27 cellular contexts compared by ENCODE assay signal in the genomic region with DNA sequence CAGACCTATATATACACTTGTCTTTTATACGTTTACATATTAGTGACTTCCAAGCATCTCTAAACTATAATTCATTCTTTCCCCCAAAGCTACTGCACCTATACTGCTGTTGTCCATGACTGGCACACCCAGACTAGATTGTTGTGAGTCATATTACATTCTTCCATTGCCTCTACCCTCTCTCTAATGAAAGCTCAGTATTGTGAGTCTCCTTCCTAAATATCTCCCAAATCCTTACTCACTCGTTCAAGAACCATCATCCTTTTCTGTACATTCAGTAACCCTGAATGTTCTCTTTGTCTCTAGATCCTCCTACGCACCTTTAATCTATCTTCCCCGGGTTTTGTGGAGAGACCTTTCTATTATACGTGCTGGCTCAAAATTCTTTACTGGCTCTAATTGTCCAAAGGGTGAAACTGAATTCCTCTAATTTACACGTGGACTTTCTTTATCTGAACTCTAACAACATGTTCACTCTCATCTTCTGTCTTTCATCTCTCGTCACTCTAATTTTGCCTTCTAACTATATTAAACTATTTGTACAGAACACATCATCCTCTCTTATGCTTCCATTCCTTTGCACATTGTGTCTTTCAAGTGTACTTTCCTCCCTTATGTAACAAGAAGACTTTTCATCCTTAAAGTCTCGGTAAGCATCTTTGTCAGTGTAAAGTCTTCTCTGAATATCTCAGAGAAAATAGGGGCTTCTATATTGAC.
"Had no signal": no experiment of that assay in that cellular context is flagged by ENCODE, and none has a peak within 500 bp of the region (broad histone marks: within the 10 kb centered on the region; RNA-seq: fewer than 3 reads in every experiment).

No MANE protein-coding gene starts in this region.

- ATAC-seq: activated T-cell treated with anti-CD3 and anti-CD28 coated beads, Interleukin-2, amount 50 U/mL, for 4 hours; activated T-helper 17 cell treated with anti-CD3 and anti-CD28 coated beads, Interleukin-2, amount 50 U/mL, for 72 hours; Panc1; T-helper 17 cell had no signal

- H3K4me3 ChIP-seq: MG63, SJSA1 had no signal

- H3K36me3 ChIP-seq: brain microvascular endothelial cell, MG63, SJSA1 had no signal

- H3K9me3 ChIP-seq: MG63, SJSA1 had no signal

- DNase-seq: activated CD4-positive, alpha-beta memory T cell treated with anti-CD3 and anti-CD28 coated beads for 36 hours; activated CD4-positive, alpha-beta T cell treated with anti-CD3 and anti-CD28 coated beads, Interleukin-2, amount 10 ng/mL, durations not matched to agents 7 days and 5 days; activated CD4-positive, CD25-positive, alpha-beta regulatory T cell; activated CD8-positive, alpha-beta memory T cell treated with anti-CD3 and anti-CD28 coated beads for 24 hours; activated gamma-delta T cell treated with Interleukin-2 at 50 U/mL for 16 hours; activated naive CD4-positive, alpha-beta T cell treated with anti-CD3 and anti-CD28 coated beads, Interleukin-2, amount 10 ng/mL, durations not matched to agents 7 days and 5 days; activated naive CD8-positive, alpha-beta T cell treated with anti-CD3 and anti-CD28 coated beads for 36 hours; activated T-cell treated with anti-CD3 and anti-CD28 coated beads, Interleukin-2, amount 50 U/mL, for 4 hours; brain microvascular endothelial cell; central memory CD4-positive, alpha-beta T cell; MG63; MV-4-11; NCI-H1092 treated with DMSO at 0.1 percent for 48 hours; NCI-H1417 treated with DMSO at 0.1 percent for 48 hours; NCI-H1694; NCI-H2029 treated with DMSO at 0.1 percent for 48 hours; NCI-H510A treated with DMSO at 0.1 percent for 48 hours; NCI-H69; NK-92 treated with Interleukin-12 subunit alpha and Interleukin-12 subunit beta, amount 100 ng/mL, for 24 hours; OCI-M1; RPMI8226; SHP77; T-helper 17 cell; T-helper 9 cell had no signal

- H3K27me3 ChIP-seq: brain microvascular endothelial cell, MG63, SJSA1 had no signal

- H3K4me1 ChIP-seq: SJSA1 had no signal

- H3K27ac ChIP-seq: brain microvascular endothelial cell, SJSA1 had no signal
